In genomic region chr2:98026292-98026691, GRCh38 we compare ENCODE assay signal across 9 cellular contexts. TPM values are rescaled to one million over a fixed set of nuclear protein-coding genes. Genes with fewer than 3 reads are reported as not detected.
DNase-seq lines count a peak whose midpoint lies in the region; ATAC-seq and TF ChIP-seq lines count a peak whose summit lies in the region.
"Had no signal": no experiment of that assay in that cellular context is flagged by ENCODE, and none has a peak within 500 bp of the region (broad histone marks: within the 10 kb centered on the region; RNA-seq: fewer than 3 reads in every experiment).

No MANE protein-coding gene starts in this region.

- H3F3A ChIP-seq in SK-N-SH (replicated peaks; ENCODE audit: insufficient read depth): no peaks in the 10 kb centered on the region

- no peaks in the 10 kb centered on the region for H3K9me3 ChIP-seq in SK-N-SH

- no peak for DNase-seq in activated T-cell treated with anti-CD3 and anti-CD28 coated beads, Interleukin-2, amount 50 U/mL, for 4 hours
- DNase-seq in activated T-cell treated with anti-CD3 and anti-CD28 coated beads for 4 hours: no peak
- no peak for DNase-seq in SK-N-SH
- no peak for DNase-seq in left colon
- no peak for DNase-seq in stimulated activated naive CD8-positive, alpha-beta T cell treated with anti-CD3 and anti-CD28 coated beads, Interleukin-15, amount 100 ng/mL, for 72 hours
- no peak for DNase-seq in activated naive CD4-positive, alpha-beta T cell treated with anti-CD3 and anti-CD28 coated beads, Interleukin-2, amount 50 U/mL, for 16 hours

- ATAC-seq in activated T-cell treated with anti-CD3 and anti-CD28 coated beads, Interleukin-2, amount 50 U/mL, for 4 hours: no peak
- ATAC-seq in left colon (peak; percentile 23), HG02885 (IDR thresholded peaks at IDR 0.05; ENCODE audit: poor library complexity, unreplicated experiment) (no peak), HG02610 (IDR thresholded peaks at IDR 0.05; ENCODE audit: unreplicated experiment) (no peak)
- no peak for ATAC-seq in stimulated activated naive CD8-positive, alpha-beta T cell treated with anti-CD3 and anti-CD28 coated beads, Interleukin-15, amount 100 ng/mL, for 72 hours

- H3K79me2 ChIP-seq in SK-N-SH (ENCODE audit: insufficient read depth): no peaks in the 10 kb centered on the region

- TF ChIP-seq RAD21 in SK-N-SH (IDR thresholded peaks at IDR 0.05; ENCODE audit: low read length): no peak

- no peaks in the 10 kb centered on the region for H3K36me3 ChIP-seq in SK-N-SH (replicated peaks in 1 of 2; ENCODE audit: control insufficient read depth in 1 of 2, insufficient read depth in 2 of 2, low read length in 1 of 2)

- H3K4me2 ChIP-seq in SK-N-SH: peak overlapping the region; percentile 64

- CTCF ChIA-PET in SK-N-SH (lab: Yijun Ruan, JAX): no interaction called here

- no peaks in the 10 kb centered on the region for H3K36me3 Mint-ChIP-seq in activated T-cell treated with anti-CD3 and anti-CD28 coated beads, Interleukin-2, amount 50 U/mL, for 4 hours (ENCODE audit: insufficient read depth)
- H3K36me3 Mint-ChIP-seq: activated naive CD4-positive, alpha-beta T cell treated with anti-CD3 and anti-CD28 coated beads, Interleukin-2, amount 50 U/mL, for 24 hours had no signal

- no peaks in the 10 kb centered on the region; the same call in 1 of the 2 replicates for H3K27me3 ChIP-seq in SK-N-SH (ENCODE audit: insufficient read depth)

- TF ChIP-seq CTCF in SK-N-SH (IDR thresholded peaks at IDR 0.05): no peak

- no peaks in the 10 kb centered on the region for H3K9me3 Mint-ChIP-seq in activated T-cell treated with anti-CD3 and anti-CD28 coated beads, Interleukin-2, amount 50 U/mL, for 4 hours
- H3K9me3 Mint-ChIP-seq in stimulated activated naive CD8-positive, alpha-beta T cell treated with anti-CD3 and anti-CD28 coated beads, Interleukin-15, amount 100 ng/mL, for 72 hours: no peaks in the 10 kb centered on the region
- H3K9me3 Mint-ChIP-seq: activated naive CD4-positive, alpha-beta T cell treated with anti-CD3 and anti-CD28 coated beads, Interleukin-2, amount 50 U/mL, for 24 hours had no signal

- intact Hi-C loops in left colon (cut with DNase I, micrococcal nuclease): no loop called here

- no peaks in the 10 kb centered on the region; a peak in 1 of 4 replicates for H3K4me1 ChIP-seq in SK-N-SH (ENCODE audit: control insufficient read depth in 1 of 2, insufficient read depth in 2 of 2, low read depth in 1 of 2, low read length in 1 of 2)

- H3K27ac ChIP-seq in SK-N-SH (ENCODE audit: low read depth in 2 of 2, low read length in 1 of 2): no peak overlapping the region

- H3K9ac ChIP-seq in SK-N-SH: 0 out of 2 replicates have a peak overlapping the region, but pooled peaks have one; percentile 19

- H3K4me3 ChIP-seq in SK-N-SH (ENCODE audit: low read depth in 2 of 2, low read length in 1 of 2): peak overlapping the region; percentile 6 to 30; a peak in 3 of 4 replicates

- POLR2A ChIA-PET in SK-N-SH (lab: Yijun Ruan, JAX): no interaction called here

- no peak overlapping the region for H3K27ac Mint-ChIP-seq in stimulated activated naive CD8-positive, alpha-beta T cell treated with anti-CD3 and anti-CD28 coated beads, Interleukin-15, amount 100 ng/mL, for 72 hours
- H3K27ac Mint-ChIP-seq: activated naive CD4-positive, alpha-beta T cell treated with anti-CD3 and anti-CD28 coated beads, Interleukin-2, amount 50 U/mL, for 24 hours had no signal

- TF ChIP-seq EP300 in SK-N-SH (IDR thresholded peaks at IDR 0.05; ENCODE audit: borderline replicate concordance in 1 of 2, low read depth in 1 of 2, low read length in 1 of 2): no peak

- H3K4me3 Mint-ChIP-seq in activated T-cell treated with anti-CD3 and anti-CD28 coated beads, Interleukin-2, amount 50 U/mL, for 4 hours: peak overlapping the region; percentile 14
- H3K4me3 Mint-ChIP-seq in stimulated activated naive CD8-positive, alpha-beta T cell treated with anti-CD3 and anti-CD28 coated beads, Interleukin-15, amount 100 ng/mL, for 72 hours: peak overlapping the region; percentile 64 to 68

- WGBS in SK-N-SH (ENCODE audit: low lambda C conversion rate): 51% methylated on average over 5 of the region's 5 CpGs

- peak overlapping the region; percentile 58; the same call in 1 of the 2 replicates for H2AFZ ChIP-seq in SK-N-SH (ENCODE audit: low read depth)

- no peaks in the 10 kb centered on the region for H3K9me2 ChIP-seq in SK-N-SH

- H3K4me1 Mint-ChIP-seq in activated T-cell treated with anti-CD3 and anti-CD28 coated beads, Interleukin-2, amount 50 U/mL, for 4 hours (ENCODE audit: low read depth): peaks cover 30% of the 10 kb centered on the region
- peaks cover 28% of the 10 kb centered on the region for H3K4me1 Mint-ChIP-seq in stimulated activated naive CD8-positive, alpha-beta T cell treated with anti-CD3 and anti-CD28 coated beads, Interleukin-15, amount 100 ng/mL, for 72 hours

- H3K27me3 Mint-ChIP-seq in activated T-cell treated with anti-CD3 and anti-CD28 coated beads, Interleukin-2, amount 50 U/mL, for 4 hours (ENCODE audit: low read depth): peaks cover 2% of the 10 kb centered on the region
- H3K27me3 Mint-ChIP-seq in stimulated activated naive CD8-positive, alpha-beta T cell treated with anti-CD3 and anti-CD28 coated beads, Interleukin-15, amount 100 ng/mL, for 72 hours: peaks cover 23% of the 10 kb centered on the region
- H3K27me3 Mint-ChIP-seq: activated naive CD4-positive, alpha-beta T cell treated with anti-CD3 and anti-CD28 coated beads, Interleukin-2, amount 50 U/mL, for 24 hours had no signal

- H4K20me1 ChIP-seq in SK-N-SH (ENCODE audit: insufficient read depth): no peaks in the 10 kb centered on the region

TF ChIP-seq in SK-N-SH, 30 proteins besides CTCF, POLR2A, EP300 and RAD21 (continues in another document):
- no peak for TF ChIP-seq NFIC (IDR thresholded peaks at IDR 0.05; ENCODE audit: borderline replicate concordance)
- TF ChIP-seq RCOR1 (IDR thresholded peaks at IDR 0.05; ENCODE audit: low read length): no peak
- TF ChIP-seq REST (IDR thresholded peaks at IDR 0.05; ENCODE audit: low read depth, low read length): no peak
- TF ChIP-seq RXRA (IDR thresholded peaks at IDR 0.05; ENCODE audit: borderline replicate concordance, low read depth): no peak
- no peak for TF ChIP-seq GABPA (IDR thresholded peaks at IDR 0.05; ENCODE audit: low read depth)
- TF ChIP-seq, protein P1, sequence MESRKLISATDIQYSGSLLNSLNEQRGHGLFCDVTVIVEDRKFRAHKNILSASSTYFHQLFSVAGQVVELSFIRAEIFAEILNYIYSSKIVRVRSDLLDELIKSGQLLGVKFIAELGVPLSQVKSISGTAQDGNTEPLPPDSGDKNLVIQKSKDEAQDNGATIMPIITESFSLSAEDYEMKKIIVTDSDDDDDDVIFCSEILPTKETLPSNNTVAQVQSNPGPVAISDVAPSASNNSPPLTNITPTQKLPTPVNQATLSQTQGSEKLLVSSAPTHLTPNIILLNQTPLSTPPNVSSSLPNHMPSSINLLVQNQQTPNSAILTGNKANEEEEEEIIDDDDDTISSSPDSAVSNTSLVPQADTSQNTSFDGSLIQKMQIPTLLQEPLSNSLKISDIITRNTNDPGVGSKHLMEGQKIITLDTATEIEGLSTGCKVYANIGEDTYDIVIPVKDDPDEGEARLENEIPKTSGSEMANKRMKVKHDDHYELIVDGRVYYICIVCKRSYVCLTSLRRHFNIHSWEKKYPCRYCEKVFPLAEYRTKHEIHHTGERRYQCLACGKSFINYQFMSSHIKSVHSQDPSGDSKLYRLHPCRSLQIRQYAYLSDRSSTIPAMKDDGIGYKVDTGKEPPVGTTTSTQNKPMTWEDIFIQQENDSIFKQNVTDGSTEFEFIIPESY (IDR thresholded peaks at IDR 0.05; ENCODE audit: borderline replicate concordance, low read depth): no peak
- TF ChIP-seq EZH2phosphoT487 (IDR thresholded peaks at IDR 0.05; ENCODE audit: borderline replicate concordance, low read depth): no peak
- no peak for TF ChIP-seq SIN3A (IDR thresholded peaks at IDR 0.05; ENCODE audit: borderline replicate concordance, low read depth, low read length)
- no peak for TF ChIP-seq ELF1 (IDR thresholded peaks at IDR 0.05)
- no peak for TF ChIP-seq FOXJ3 (CRISPR knock-in tag; IDR thresholded peaks at IDR 0.05)
- no peak for TF ChIP-seq MEF2A (IDR thresholded peaks at IDR 0.05; ENCODE audit: borderline replicate concordance, low read depth)

RNA-seq across cellular contexts. Expression of gene TMEM131, which starts 30.5 kb away (rescaled TPM):
- 10 to 100 TPM; 23.9 to 31.6 (median 28.3) TPM for total RNA-seq in activated T-cell treated with anti-CD3 and anti-CD28 coated beads, Interleukin-2, amount 50 U/mL, for 4 hours
- polyA plus RNA-seq in SK-N-SH (2012; rRNA removed): 7.8 and 9.1 TPM in 2 replicates
- 7.4 and 7.5 TPM in 2 replicates for polyA plus RNA-seq in SK-N-SH (2012; cell fraction: cytosol; rRNA removed)
- polyA plus RNA-seq in SK-N-SH (2012; cell fraction: nucleus; rRNA removed): 20.6 and 30.2 TPM in 2 replicates
- total RNA-seq in left colon: 10 to 100 TPM; 80.6 to 89.5 TPM
